ENCODE assay signal across 1 cellular context in the genomic region with DNA sequence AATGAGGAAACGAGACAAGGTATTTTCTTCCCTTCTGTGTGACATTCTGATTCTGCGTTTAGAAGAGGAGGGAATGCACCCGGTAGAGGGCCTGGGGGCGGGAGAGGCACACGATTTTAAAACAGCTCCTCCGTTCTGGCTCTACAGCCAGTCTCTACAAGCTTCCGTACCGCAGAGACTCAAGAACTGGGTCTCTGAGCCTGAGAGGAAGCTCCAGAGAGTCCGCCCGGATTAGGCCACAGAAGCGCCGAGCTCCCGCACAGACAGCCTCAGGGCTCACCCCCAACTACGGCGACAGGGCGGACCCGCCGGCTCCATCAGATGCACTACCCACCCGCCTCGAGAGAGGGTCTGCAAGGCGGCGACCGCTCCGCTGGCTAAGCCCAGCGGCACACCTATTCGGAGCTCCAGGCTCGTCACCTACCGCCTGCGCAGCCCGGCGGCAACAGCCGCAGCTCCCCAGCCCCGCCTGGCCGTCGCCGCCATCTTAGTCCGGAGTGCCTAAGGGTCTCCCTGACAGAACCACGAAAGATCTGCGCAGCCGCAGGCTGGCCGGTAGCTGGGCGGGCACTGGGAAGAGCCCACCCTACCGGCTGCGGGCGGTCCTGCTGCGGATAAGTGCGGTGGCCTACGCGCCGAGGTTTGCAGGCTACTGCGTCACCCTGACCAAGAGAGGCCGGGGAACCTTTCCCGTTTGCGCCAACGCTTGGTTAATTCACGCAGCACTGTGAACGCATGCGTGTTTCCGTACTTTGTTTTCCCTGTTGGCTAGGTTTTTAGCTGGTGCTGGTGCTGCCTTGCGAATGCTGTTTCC.
TF ChIP-seq lines count a peak whose summit lies in the region.

NFU1 (minus strand) TSS at position 499 of the 814 bp plus-strand sequence; CDS start at position 486, 13 bp downstream.

TF ChIP-seq in HepG2, 621 proteins besides CTCF, POLR2A, EP300 and RAD21 (continued from another document and continues in another):
- peak; percentile 79 for TF ChIP-seq TMF1 (CRISPR knock-in tag; IDR thresholded peaks at IDR 0.05; ENCODE audit: low read depth)
- no peak for TF ChIP-seq MAFF (IDR thresholded peaks at IDR 0.05; ENCODE audit: low read depth, low read length)
- TF ChIP-seq CHD4 (IDR thresholded peaks at IDR 0.05; ENCODE audit: borderline replicate concordance, low read length): no peak
- TF ChIP-seq KLF15 (CRISPR knock-in tag; IDR thresholded peaks at IDR 0.05; ENCODE audit: borderline replicate concordance): peak; percentile 91
- peak; percentile 85 for TF ChIP-seq GABPB1 (CRISPR knock-in tag; IDR thresholded peaks at IDR 0.05)
- TF ChIP-seq SAP130 (CRISPR knock-in tag; IDR thresholded peaks at IDR 0.05; ENCODE audit: low read depth): peak; percentile 66
- TF ChIP-seq ELF4 (CRISPR knock-in tag; IDR thresholded peaks at IDR 0.05; ENCODE audit: borderline replicate concordance): no peak; the same call in 1 of the 2 replicates
- TF ChIP-seq, protein P1, sequence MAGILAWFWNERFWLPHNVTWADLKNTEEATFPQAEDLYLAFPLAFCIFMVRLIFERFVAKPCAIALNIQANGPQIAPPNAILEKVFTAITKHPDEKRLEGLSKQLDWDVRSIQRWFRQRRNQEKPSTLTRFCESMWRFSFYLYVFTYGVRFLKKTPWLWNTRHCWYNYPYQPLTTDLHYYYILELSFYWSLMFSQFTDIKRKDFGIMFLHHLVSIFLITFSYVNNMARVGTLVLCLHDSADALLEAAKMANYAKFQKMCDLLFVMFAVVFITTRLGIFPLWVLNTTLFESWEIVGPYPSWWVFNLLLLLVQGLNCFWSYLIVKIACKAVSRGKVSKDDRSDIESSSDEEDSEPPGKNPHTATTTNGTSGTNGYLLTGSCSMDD (CRISPR knock-in tag; IDR thresholded peaks at IDR 0.05): 0 out of 2 replicates have a peak, but pooled peaks have one; percentile 42
- peak; percentile 75 for TF ChIP-seq MED13 (CRISPR knock-in tag; IDR thresholded peaks at IDR 0.05)
- no peak for TF ChIP-seq HNF1A (IDR thresholded peaks at IDR 0.05; ENCODE audit: low read depth)
- peak; percentile 57; the same call in 1 of the 2 replicates for TF ChIP-seq HNF1A (CRISPR knock-in tag; IDR thresholded peaks at IDR 0.05; ENCODE audit: borderline replicate concordance)
- TF ChIP-seq ZBTB20 (CRISPR knock-in tag; IDR thresholded peaks at IDR 0.05; ENCODE audit: borderline replicate concordance, low read depth): peak; percentile 92
- TF ChIP-seq AGO1 (IDR thresholded peaks at IDR 0.05; ENCODE audit: low read depth, low read length, poor library complexity, severe bottlenecking): peak; percentile 83
- peak; percentile 86 for TF ChIP-seq CBFB (CRISPR knock-in tag; IDR thresholded peaks at IDR 0.05)
- TF ChIP-seq ZNF83 (CRISPR knock-in tag; IDR thresholded peaks at IDR 0.05; ENCODE audit: borderline replicate concordance): no peak
- peak; percentile 91 for TF ChIP-seq ZNF777 (CRISPR knock-in tag; IDR thresholded peaks at IDR 0.05)
- TF ChIP-seq ESRRA (CRISPR knock-in tag; IDR thresholded peaks at IDR 0.05; ENCODE audit: low read depth): no peak
- no peak for TF ChIP-seq MLLT10 (CRISPR knock-in tag; IDR thresholded peaks at IDR 0.05)
- TF ChIP-seq ETV5 (CRISPR knock-in tag; IDR thresholded peaks at IDR 0.05; ENCODE audit: borderline replicate concordance): no peak
- TF ChIP-seq SIN3A (IDR thresholded peaks at IDR 0.05; ENCODE audit: borderline replicate concordance, low read depth, low read length): peak; percentile 43; the same call in 1 of the 2 replicates
- TF ChIP-seq ZNF414 (CRISPR knock-in tag; IDR thresholded peaks at IDR 0.05): peak; percentile 90
- TF ChIP-seq, protein P2, sequence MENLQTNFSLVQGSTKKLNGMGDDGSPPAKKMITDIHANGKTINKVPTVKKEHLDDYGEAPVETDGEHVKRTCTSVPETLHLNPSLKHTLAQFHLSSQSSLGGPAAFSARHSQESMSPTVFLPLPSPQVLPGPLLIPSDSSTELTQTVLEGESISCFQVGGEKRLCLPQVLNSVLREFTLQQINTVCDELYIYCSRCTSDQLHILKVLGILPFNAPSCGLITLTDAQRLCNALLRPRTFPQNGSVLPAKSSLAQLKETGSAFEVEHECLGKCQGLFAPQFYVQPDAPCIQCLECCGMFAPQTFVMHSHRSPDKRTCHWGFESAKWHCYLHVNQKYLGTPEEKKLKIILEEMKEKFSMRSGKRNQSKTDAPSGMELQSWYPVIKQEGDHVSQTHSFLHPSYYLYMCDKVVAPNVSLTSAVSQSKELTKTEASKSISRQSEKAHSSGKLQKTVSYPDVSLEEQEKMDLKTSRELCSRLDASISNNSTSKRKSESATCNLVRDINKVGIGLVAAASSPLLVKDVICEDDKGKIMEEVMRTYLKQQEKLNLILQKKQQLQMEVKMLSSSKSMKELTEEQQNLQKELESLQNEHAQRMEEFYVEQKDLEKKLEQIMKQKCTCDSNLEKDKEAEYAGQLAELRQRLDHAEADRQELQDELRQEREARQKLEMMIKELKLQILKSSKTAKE (CRISPR knock-in tag; IDR thresholded peaks at IDR 0.05; ENCODE audit: borderline replicate concordance): no peak
- peak; percentile 88 for TF ChIP-seq ZNF256 (CRISPR knock-in tag; conservative IDR thresholded peaks at IDR 0.05)
- TF ChIP-seq ZSCAN9 (CRISPR knock-in tag; IDR thresholded peaks at IDR 0.05; ENCODE audit: borderline replicate concordance): 0 out of 2 replicates have a peak, but pooled peaks have one; percentile 22
- no peak for TF ChIP-seq RERE (CRISPR knock-in tag; IDR thresholded peaks at IDR 0.05; ENCODE audit: low read depth)
- peak; percentile 84 for TF ChIP-seq HDAC1 (CRISPR knock-in tag; IDR thresholded peaks at IDR 0.05)
- TF ChIP-seq MEIS1 (CRISPR knock-in tag; IDR thresholded peaks at IDR 0.05; ENCODE audit: borderline replicate concordance): peak; percentile 78; the same call in 1 of the 2 replicates
- TF ChIP-seq ZSCAN30 (CRISPR knock-in tag; IDR thresholded peaks at IDR 0.05): no peak; the same call in 1 of the 2 replicates
- TF ChIP-seq REST (IDR thresholded peaks at IDR 0.05; ENCODE audit: borderline replicate concordance in 1 of 2, low read depth in 1 of 2, low read length in 2 of 2): no peak; a peak in 1 of 4 replicates
- peak; percentile 19; the same call in 1 of the 2 replicates for TF ChIP-seq RCOR2 (CRISPR knock-in tag; IDR thresholded peaks at IDR 0.05)
- TF ChIP-seq ZFAT (CRISPR knock-in tag; conservative IDR thresholded peaks at IDR 0.05): no peak
- TF ChIP-seq HDAC6 (IDR thresholded peaks at IDR 0.05; ENCODE audit: low read depth, low read length): no peak
- TF ChIP-seq TBL1XR1 (IDR thresholded peaks at IDR 0.05; ENCODE audit: borderline replicate concordance, low read length, partially characterized antibody): peak; percentile 39
- TF ChIP-seq JARID2 (CRISPR knock-in tag; IDR thresholded peaks at IDR 0.05; ENCODE audit: insufficient replicate concordance): no peak
- no peak for TF ChIP-seq PBX2 (CRISPR knock-in tag; IDR thresholded peaks at IDR 0.05)
- TF ChIP-seq HMGA1 (CRISPR knock-in tag; conservative IDR thresholded peaks at IDR 0.05): no peak
- TF ChIP-seq ZNF672 (CRISPR knock-in tag; IDR thresholded peaks at IDR 0.05): no peak
- TF ChIP-seq ZNF75D (CRISPR knock-in tag; IDR thresholded peaks at IDR 0.05; ENCODE audit: borderline replicate concordance): no peak
- peak; percentile 78 for TF ChIP-seq HIVEP1 (CRISPR knock-in tag; IDR thresholded peaks at IDR 0.05)
- peak; percentile 71 for TF ChIP-seq RBM39 (IDR thresholded peaks at IDR 0.05; ENCODE audit: low read depth, low read length, poor library complexity, severe bottlenecking)
